Comparison of ENCODE assay signal across 18 cellular contexts in genomic region chr1:108670131-108670773, GRCh38. TPM values are rescaled to one million over a fixed set of nuclear protein-coding genes. Genes with fewer than 3 reads are reported as not detected.
"Had no signal": no experiment of that assay in that cellular context is flagged by ENCODE, and none has a peak within 500 bp of the region (broad histone marks: within the 10 kb centered on the region; RNA-seq: fewer than 3 reads in every experiment).

No MANE protein-coding gene starts in this region.

- H2AFZ ChIP-seq: hepatocyte had no signal

- DNase-seq: activated CD4-positive, alpha-beta T cell treated with anti-CD3 and anti-CD28 coated beads, Interleukin-2, amount 50 U/mL, for 48 hours; activated CD8-positive, alpha-beta memory T cell treated with anti-CD3 and anti-CD28 coated beads, Interleukin-2, amount 50 U/mL, for 48 hours; activated effector memory CD4-positive, alpha-beta T cell treated with anti-CD3 and anti-CD28 coated beads, Interleukin-2, amount 50 U/mL, for 16 hours; body of pancreas; kidney; nephron progenitor cell; sigmoid colon; stimulated activated CD4-positive, alpha-beta T cell treated with anti-CD3 and anti-CD28 coated beads, Interleukin-2, amount 100 ng/mL, for 24 hours; stimulated activated naive CD4-positive, alpha-beta T cell; T-helper 17 cell; upper lobe of left lung had no signal

- H3K27me3 Mint-ChIP-seq: T-helper 17 cell had no signal

- H3K4me2 ChIP-seq: hepatocyte had no signal

- H3K4me1 ChIP-seq: body of pancreas, sigmoid colon, upper lobe of left lung had no signal

- H3K27ac Mint-ChIP-seq: dendritic cell treated with granulocyte-macrophage colony-stimulating factor and Interleukin-4, amounts not matched to agents 40 ng/mL and 50 ng/mL, for 4 days; nephron progenitor cell; WTC11 had no signal

- H3K4me3 Mint-ChIP-seq: dendritic cell treated with granulocyte-macrophage colony-stimulating factor and Interleukin-4, amounts not matched to agents 40 ng/mL and 50 ng/mL, for 4 days; nephron progenitor cell; T-helper 17 cell; WTC11 had no signal

- H3K27me3 ChIP-seq: body of pancreas, hepatocyte, sigmoid colon, upper lobe of left lung had no signal

- H3K9me3 Mint-ChIP-seq: dendritic cell treated with granulocyte-macrophage colony-stimulating factor and Interleukin-4, amounts not matched to agents 40 ng/mL and 50 ng/mL, for 4 days had no signal

- H3K36me3 ChIP-seq: sigmoid colon, upper lobe of left lung had no signal

- H3K4me1 Mint-ChIP-seq: nephron progenitor cell, WTC11 had no signal

- H3K4me3 ChIP-seq: body of pancreas, hepatocyte, sigmoid colon, upper lobe of left lung had no signal

- H3K9me3 ChIP-seq: body of pancreas, sigmoid colon, upper lobe of left lung had no signal

- ATAC-seq: body of pancreas, T-helper 17 cell, WTC11 had no signal

- H3K79me2 ChIP-seq: hepatocyte had no signal

- H3K27ac ChIP-seq: body of pancreas, hepatocyte, sigmoid colon, upper lobe of left lung had no signal

RNA-seq across cellular contexts. Expression of gene FNDC7, which starts 42.5 kb away (rescaled TPM):
- total RNA-seq: body of pancreas, epithelial cell of proximal tubule, hepatocyte, kidney, lower leg skin, mesenteric fat pad, osteoblast, sigmoid colon had no signal
- polyA plus RNA-seq: hepatocyte, sigmoid colon had no signal
